8 cellular contexts compared by ENCODE assay signal in genomic region chr19:17094694-17095093, GRCh38. TPM values are rescaled to one million over a fixed set of nuclear protein-coding genes. Genes with fewer than 3 reads are reported as not detected.
DNase-seq lines count a peak whose midpoint lies in the region; ATAC-seq and TF ChIP-seq lines count a peak whose summit lies in the region.
"Not testable (repeated sequence)": the region's sequence is repeated elsewhere in the genome, so short reads cannot be mapped to it uniquely, and the experiment has no call there.

No MANE protein-coding gene starts in this region.

- DNase-seq in CD14-positive monocyte (ENCODE audit: low spot score); right atrium auricular region (ENCODE audit: low spot score); memory B cell (ENCODE audit: low spot score in 2 of 2); psoas muscle; stimulated activated naive B cell treated with anti-CD40 and anti-IgM and Interleukin-4, amounts not matched to agents 10 μg/mL and 1 μg/mL and 100 μg/mL, for 72 hours; upper lobe of left lung: not testable (repeated sequence)
- DNase-seq in ascending aorta (ENCODE audit: low spot score in 2 of 2), result peak in 1 of 2 donors; percentile 79

- not testable (repeated sequence) for ATAC-seq in memory B cell (ENCODE audit: low read depth); psoas muscle; stimulated activated naive B cell treated with anti-CD40 and anti-IgM and Interleukin-4, amounts not matched to agents 10 μg/mL and 1 μg/mL and 100 μg/mL, for 72 hours (replicated peaks); upper lobe of left lung (ENCODE audit: low FRiP score in 2 of 2)

- not testable (repeated sequence) for H3K27me3 ChIP-seq in ascending aorta; esophagus (ENCODE audit: control insufficient read depth in 1 of 2, insufficient read depth in 2 of 2, low read length in 2 of 2); right atrium auricular region; psoas muscle (ENCODE audit: insufficient read depth in 3 of 3, low read length in 2 of 3); upper lobe of left lung

- H3K4me1 Mint-ChIP-seq in CD14-positive monocyte (peaks cover 69% of the 10 kb centered on the region), memory B cell (peaks cover 36% of the 10 kb centered on the region)
- peaks cover 31 to 64% of the 10 kb centered on the region in 2 donors for H3K4me1 Mint-ChIP-seq in stimulated activated naive B cell treated with anti-CD40 and anti-IgM and Interleukin-4, amounts not matched to agents 10 μg/mL and 1 μg/mL and 100 μg/mL, for 72 hours

- peak overlapping the region in 1 of 2 donors; percentile 4 for H3K4me3 ChIP-seq in ascending aorta
- H3K4me3 ChIP-seq in esophagus (ENCODE audit: low read depth in 1 of 2, low read length in 2 of 2); right atrium auricular region; psoas muscle; upper lobe of left lung: not testable (repeated sequence)

- H3K27ac Mint-ChIP-seq in CD14-positive monocyte, result peak overlapping the region; percentile 78 to 96 (median 92)
- peak overlapping the region; percentile 72 for H3K27ac Mint-ChIP-seq in memory B cell
- H3K27ac Mint-ChIP-seq in stimulated activated naive B cell treated with anti-CD40 and anti-IgM and Interleukin-4, amounts not matched to agents 10 μg/mL and 1 μg/mL and 100 μg/mL, for 72 hours, result peak overlapping the region; percentile 62

- peaks cover 31 to 67% of the 10 kb centered on the region in 2 donors for H3K4me1 ChIP-seq in ascending aorta
- H3K4me1 ChIP-seq in esophagus (ENCODE audit: control insufficient read depth in 2 of 2, insufficient read depth in 2 of 2, low read length in 1 of 2); psoas muscle: not testable (repeated sequence)
- peaks cover 0 to 64% of the 10 kb centered on the region in 2 donors for H3K4me1 ChIP-seq in right atrium auricular region
- H3K4me1 ChIP-seq in upper lobe of left lung, result peaks cover 43 to 71% (median 44%) of the 10 kb centered on the region in 4 donors

- TF ChIP-seq POLR2A in upper lobe of left lung (IDR thresholded peaks at IDR 0.05), result not testable (repeated sequence)

- peak overlapping the region; percentile 93 for H3K27ac ChIP-seq in ascending aorta
- H3K27ac ChIP-seq in esophagus (ENCODE audit: low read depth in 2 of 2, low read length in 1 of 2), result peak overlapping the region; percentile 24 to 55
- H3K27ac ChIP-seq in right atrium auricular region, result peak overlapping the region; percentile 62 to 75
- H3K27ac ChIP-seq in psoas muscle, result peak overlapping the region; percentile 58
- H3K27ac ChIP-seq in upper lobe of left lung, result peak overlapping the region; percentile 50 to 72 (median 64)

- not testable (repeated sequence) for TF ChIP-seq CTCF in CD14-positive monocyte (IDR thresholded peaks at IDR 0.05); ascending aorta (IDR thresholded peaks at IDR 0.05); right atrium auricular region (IDR thresholded peaks at IDR 0.05); psoas muscle (IDR thresholded peaks at IDR 0.05); upper lobe of left lung (IDR thresholded peaks at IDR 0.05)

- H3K9me3 Mint-ChIP-seq in CD14-positive monocyte; memory B cell; stimulated activated naive B cell treated with anti-CD40 and anti-IgM and Interleukin-4, amounts not matched to agents 10 μg/mL and 1 μg/mL and 100 μg/mL, for 72 hours: not testable (repeated sequence)

- not testable (repeated sequence) for TF ChIP-seq EP300 in upper lobe of left lung (IDR thresholded peaks at IDR 0.05)

- intact Hi-C loops in CD14-positive monocyte (cut with micrococcal nuclease) (loop anchor here in 1 of 2 donors (5.0 kb wide), 1 partner anchor 43 kb away; no protein-coding TSS in a partner anchor), ascending aorta (cut with DNase I) (loop anchor here (1.0 to 5.0 kb wide), 2 partner anchors 14 to 43 kb away; no protein-coding TSS in a partner anchor)
- intact Hi-C loops in psoas muscle (cut with DNase I), result not testable (repeated sequence)

- H3K36me3 Mint-ChIP-seq in CD14-positive monocyte, result peaks cover 52% of the 10 kb centered on the region in 2 donors
- H3K36me3 Mint-ChIP-seq in memory B cell, result peaks cover 14% of the 10 kb centered on the region
- peaks cover 18 to 44% of the 10 kb centered on the region in 2 donors for H3K36me3 Mint-ChIP-seq in stimulated activated naive B cell treated with anti-CD40 and anti-IgM and Interleukin-4, amounts not matched to agents 10 μg/mL and 1 μg/mL and 100 μg/mL, for 72 hours

- not testable (repeated sequence) for H3K9me3 ChIP-seq in ascending aorta; esophagus (ENCODE audit: control insufficient read depth in 2 of 2, insufficient read depth in 1 of 2, low read depth in 1 of 2, low read length in 1 of 2); right atrium auricular region; psoas muscle; upper lobe of left lung

- H3K27me3 Mint-ChIP-seq in CD14-positive monocyte (ENCODE audit: low read depth in 3 of 3); memory B cell; stimulated activated naive B cell treated with anti-CD40 and anti-IgM and Interleukin-4, amounts not matched to agents 10 μg/mL and 1 μg/mL and 100 μg/mL, for 72 hours: not testable (repeated sequence)

- H3K36me3 ChIP-seq in ascending aorta; esophagus (ENCODE audit: control insufficient read depth in 2 of 2, insufficient read depth in 2 of 2, low read length in 1 of 2); right atrium auricular region; psoas muscle (ENCODE audit: insufficient read depth in 1 of 2, low read depth in 1 of 2); upper lobe of left lung: not testable (repeated sequence)

- 90% methylated on average over 3 of the region's 3 CpGs for WGBS in esophagus, 2 donors
- 86 to 92% (median 90%) methylated on average over 3 of the region's 3 CpGs for WGBS in psoas muscle, 3 donors
- WGBS in upper lobe of left lung, 2 donors, result 92% methylated on average over 3 of the region's 3 CpGs

- not testable (repeated sequence) for H3K4me3 Mint-ChIP-seq in CD14-positive monocyte; memory B cell; stimulated activated naive B cell treated with anti-CD40 and anti-IgM and Interleukin-4, amounts not matched to agents 10 μg/mL and 1 μg/mL and 100 μg/mL, for 72 hours

RNA-seq across cellular contexts. Expression of gene MYO9B, which starts 19.1 kb away (rescaled TPM):
- polyA plus RNA-seq in CD14-positive monocyte, result 1 to 10 TPM; 5.9 to 7.5 TPM
- total RNA-seq in ascending aorta, result 182 TPM
- polyA plus RNA-seq in esophagus, result 10 to 100 TPM; 24.2 to 41.2 TPM
- 10 to 100 TPM; 25.4 to 40.8 TPM for total RNA-seq in right atrium auricular region
- total RNA-seq in psoas muscle, result 10 to 100 TPM; 13.8 to 16.4 (median 14.5) TPM
- polyA plus RNA-seq in psoas muscle, result 10 to 100 TPM in 2 of 3 donors, 1 to 10 TPM in 1; 9.0 to 23.7 (median 18.9) TPM
- total RNA-seq in upper lobe of left lung, result 100 to 1,000 TPM in 4 of 6 donors, 10 to 100 TPM in 2; 72.3 to 408 (median 146) TPM

RNA-seq across cellular contexts. Expression of gene HAUS8, which starts 19.4 kb away (rescaled TPM):
- polyA plus RNA-seq in CD14-positive monocyte (1 to 10 TPM; 2.5 to 4.4 TPM), esophagus (1 to 10 TPM; 7.8 to 9.3 TPM), psoas muscle (1 to 10 TPM; 4.2 to 5.7 (median 5.0) TPM)
- total RNA-seq in ascending aorta (4.3 TPM), right atrium auricular region (1 to 10 TPM; 2.5 to 5.0 TPM), psoas muscle (1 to 10 TPM; 1.8 to 5.9 (median 3.6) TPM), upper lobe of left lung (10 to 100 TPM in 2 of 6 donors, 1 to 10 TPM in 4; 4.9 to 21.0 (median 8.7) TPM)

Comparison
In these comparisons a context has a peak if more than half of its experiments do, and no peak if none do; other contexts are left out.
1. H3K27ac ChIP-seq: peak in every context shown above with its lines; median percentile 93 in ascending aorta; 68 in right atrium auricular region; 64 in upper lobe of left lung; 58 in psoas muscle; 40 in esophagus.